Comparison of ENCODE assay signal across 21 cellular contexts in genomic region chr14:29264865-29265264, GRCh38.
DNase-seq lines count a peak whose midpoint lies in the region; ATAC-seq and TF ChIP-seq lines count a peak whose summit lies in the region.
"Had no signal": no experiment of that assay in that cellular context is flagged by ENCODE, and none has a peak within 500 bp of the region (broad histone marks: within the 10 kb centered on the region; RNA-seq: fewer than 3 reads in every experiment).

No MANE protein-coding gene starts in this region.

- no peak overlapping the region for H2BK15ac ChIP-seq in IMR-90 (ENCODE audit: low read depth, low read length)

- H3K27ac ChIP-seq in IMR-90 (ENCODE audit: insufficient read depth, low read length) (no peak overlapping the region), rectal smooth muscle tissue (ENCODE audit: low read depth, low read length) (peak overlapping the region; percentile 40)
- H3K27ac ChIP-seq: A549; BLaER1 treated with 17β-estradiol and CSF1 and Interleukin-3, amounts not matched to agents 10 nM and 100 nM had no signal

- H3K36me3 ChIP-seq in IMR-90 (ENCODE audit: control insufficient read depth, insufficient read depth, low read length) (no peaks in the 10 kb centered on the region), rectal smooth muscle tissue (ENCODE audit: control insufficient read depth, insufficient read depth, low read length) (no peaks in the 10 kb centered on the region)
- H3K36me3 ChIP-seq: BE2C; BLaER1 treated with 17β-estradiol and CSF1 and Interleukin-3, amounts not matched to agents 10 nM and 100 nM; HAP-1 had no signal

- H2AFZ ChIP-seq in IMR-90 (replicated peaks; ENCODE audit: low read length, poor library complexity): no peak overlapping the region

- no peak for TF ChIP-seq POLR2A in IMR-90 (IDR thresholded peaks at IDR 0.05; ENCODE audit: low read depth, low read length)

- no peak for ATAC-seq in IMR-90 (ENCODE audit: low read depth)
- ATAC-seq: A549 had no signal

- no peaks in the 10 kb centered on the region for H4K20me1 ChIP-seq in IMR-90 (ENCODE audit: insufficient read depth, low read length)
- H4K20me1 ChIP-seq: BLaER1 treated with 17β-estradiol and CSF1 and Interleukin-3, amounts not matched to agents 10 nM and 100 nM had no signal

- H2BK5ac ChIP-seq in IMR-90 (ENCODE audit: low read depth, low read length, poor library complexity, severe bottlenecking): no peak overlapping the region

- no peak overlapping the region for H3K18ac ChIP-seq in IMR-90 (ENCODE audit: low read depth, low read length)

- no peak overlapping the region for H2BK120ac ChIP-seq in IMR-90 (ENCODE audit: low read depth, low read length)

- TF ChIP-seq CTCF in IMR-90 (conservative IDR thresholded peaks at IDR 0.05; ENCODE audit: low read depth, low read length): no peak
- TF ChIP-seq CTCF in GM10248 (IDR thresholded peaks at IDR 0.05; ENCODE audit: control extremely low read depth, extremely low read depth, low read depth, missing control alignments): no peak

- TF ChIP-seq RAD21 in IMR-90 (IDR thresholded peaks at IDR 0.05; ENCODE audit: low read length): no peak

- no peak overlapping the region for H3K4me2 ChIP-seq in IMR-90 (ENCODE audit: low read depth, low read length)
- H3K4me2 ChIP-seq: A549; BLaER1 treated with 17β-estradiol and CSF1 and Interleukin-3, amounts not matched to agents 10 nM and 100 nM had no signal

- H3K4me1 ChIP-seq in IMR-90 (ENCODE audit: control insufficient read depth, insufficient read depth, low read length) (peaks cover 2% of the 10 kb centered on the region; the same call in 1 of the 2 replicates), rectal smooth muscle tissue (ENCODE audit: control insufficient read depth, insufficient read depth, low read length) (no peaks in the 10 kb centered on the region)
- H3K4me1 ChIP-seq: A549; BE2C; BLaER1 treated with 17β-estradiol and CSF1 and Interleukin-3, amounts not matched to agents 10 nM and 100 nM; HAP-1 had no signal

- dilution Hi-C loops in IMR-90 (cut with HindIII; ENCODE audit: low sequenced_read_pairs, unreplicated experiment): no loop called here

- H2BK20ac ChIP-seq in IMR-90 (ENCODE audit: low read depth, low read length): no peak overlapping the region

- H3K9me3 ChIP-seq in IMR-90 (ENCODE audit: control insufficient read depth, insufficient read depth, low read length): no peaks in the 10 kb centered on the region
- H3K9me3 ChIP-seq: A549; BE2C; BLaER1 treated with 17β-estradiol and CSF1 and Interleukin-3, amounts not matched to agents 10 nM and 100 nM; HAP-1 had no signal

- H3K4me3 ChIP-seq in IMR-90 (ENCODE audit: insufficient read depth, low read depth, low read length) (no peak overlapping the region), rectal smooth muscle tissue (ENCODE audit: low read length) (no peak overlapping the region)
- H3K4me3 ChIP-seq: A549; BLaER1 treated with 17β-estradiol and CSF1 and Interleukin-3, amounts not matched to agents 10 nM and 100 nM; HAP-1 had no signal

- H3K27me3 ChIP-seq in IMR-90 (ENCODE audit: control insufficient read depth, insufficient read depth, low read length): no peaks in the 10 kb centered on the region
- no peaks in the 10 kb centered on the region for H3K27me3 ChIP-seq in rectal smooth muscle tissue (ENCODE audit: control insufficient read depth, insufficient read depth, low read length)
- H3K27me3 ChIP-seq: BE2C; BLaER1 treated with 17β-estradiol and CSF1 and Interleukin-3, amounts not matched to agents 10 nM and 100 nM had no signal

- no peak overlapping the region for H3K56ac ChIP-seq in IMR-90 (ENCODE audit: extremely low read depth, insufficient read depth, low read length)

- no CpG with 5 or more reads among the region's 4 CpGs for WGBS in IMR-90 (ENCODE audit: extremely low coverage in 2 of 2, insufficient read length in 1 of 2), 2 experiments

- H4K5ac ChIP-seq in IMR-90 (ENCODE audit: low read depth, low read length): no peak overlapping the region

- H3K23ac ChIP-seq in IMR-90 (ENCODE audit: low read depth, low read length): no peak overlapping the region

- no peaks in the 10 kb centered on the region for H3K9me1 ChIP-seq in IMR-90 (ENCODE audit: insufficient read depth, low read length)

- H3K9ac ChIP-seq in IMR-90 (ENCODE audit: low read depth, low read length): no peak overlapping the region
- H3K9ac ChIP-seq in rectal smooth muscle tissue (ENCODE audit: low read length): no peak overlapping the region
- H3K9ac ChIP-seq: BLaER1 treated with 17β-estradiol and CSF1 and Interleukin-3, amounts not matched to agents 10 nM and 100 nM had no signal

- no peaks in the 10 kb centered on the region for H3K79me1 ChIP-seq in IMR-90 (ENCODE audit: low read depth in 1 of 2, low read length in 2 of 2)

- H3K4ac ChIP-seq in IMR-90 (ENCODE audit: low read depth, low read length): no peak overlapping the region

- no peak overlapping the region for H2AK5ac ChIP-seq in IMR-90 (ENCODE audit: low read depth, low read length)

- no peak overlapping the region for H2AK9ac ChIP-seq in IMR-90 (replicated peaks; ENCODE audit: low read depth, low read length, poor library complexity)

- intact Hi-C loops in IMR-90 (cut with micrococcal nuclease): no loop called here

- CTCF ChIA-PET in IMR-90 (lab: Yijun Ruan, JAX) (no interaction called here), GM10248 (lab: Yijun Ruan, JAX) (no interaction called here)

- DNase-seq in ELR (ENCODE audit: low read depth) (peak; percentile 15), IMR-90 (peak; percentile 44), iris pigment epithelial cell (ENCODE audit: low read depth) (peak; percentile 21), NCI-H1417 treated with DMSO at 0.1 percent for 48 hours (lab: John Stamatoyannopoulos, UW) (no peak), GM10248 (ENCODE audit: extremely low spot score) (no peak), NCI-H146 treated with DMSO at 0.1 percent for 48 hours (lab: John Stamatoyannopoulos, UW; ENCODE audit: unreplicated experiment) (no peak)
- DNase-seq: 8988T; ACHN; AML-193; BE2C; CD4-positive, alpha-beta T cell; CD8-positive, alpha-beta memory T cell; DMS 273 treated with DMSO at 0.1 percent for 48 hours; DMS53; DMS79 treated with DMSO at 0.1 percent for 48 hours; GOT3; HFFc6 had no signal

- no peak overlapping the region for H4K91ac ChIP-seq in IMR-90 (ENCODE audit: insufficient read depth, low read depth, low read length)

- H3K14ac ChIP-seq in IMR-90 (replicated peaks; ENCODE audit: low read depth, low read length): no peak overlapping the region

- in situ Hi-C loops in IMR-90 (cut with MboI; ENCODE audit: low sequenced_read_pairs): no loop called here

- BruUV-seq in IMR-90 (replicated peaks; lab: Mats Ljungman, UMichigan): no TSS peak

- no peak overlapping the region for H4K8ac ChIP-seq in IMR-90 (ENCODE audit: low read depth in 2 of 2, low read length in 2 of 2)

- POLR2A ChIA-PET in IMR-90 (lab: Charles Lee; ENCODE audit: unreplicated experiment): no interaction called here
- POLR2A ChIA-PET in GM10248 (lab: Yijun Ruan, JAX): no interaction called here

TF ChIP-seq in IMR-90, 13 proteins besides CTCF, POLR2A, EP300 and RAD21:
- TF ChIP-seq MAZ (IDR thresholded peaks at IDR 0.05; ENCODE audit: borderline replicate concordance, low read depth, low read length) (no peak), ELK1 (IDR thresholded peaks at IDR 0.05; ENCODE audit: borderline replicate concordance, low read depth, low read length) (no peak), CHD1 (IDR thresholded peaks at IDR 0.05; ENCODE audit: low read depth, low read length) (no peak), CEBPB (IDR thresholded peaks at IDR 0.05; ENCODE audit: low read depth, low read length) (no peak), RCOR1 (IDR thresholded peaks at IDR 0.05; ENCODE audit: insufficient replicate concordance, low read length) (no peak), NFE2L2 (IDR thresholded peaks at IDR 0.05; ENCODE audit: low read depth, low read length) (no peak), BHLHE40 (IDR thresholded peaks at IDR 0.05; ENCODE audit: low read depth, low read length) (no peak), USF2 (IDR thresholded peaks at IDR 0.05; ENCODE audit: low read depth, low read length) (no peak), RFX5 (IDR thresholded peaks at IDR 0.05; ENCODE audit: low read depth, low read length) (no peak)

Comparison
In these comparisons a context has a peak if more than half of its experiments do, and no peak if none do; other contexts are left out.
1. DNase-seq: peak in ELR (single experiment), IMR-90 (single experiment) and iris pigment epithelial cell (single experiment); none in NCI-H1417 treated with DMSO at 0.1 percent for 48 hours (single experiment), GM10248 (single experiment) and NCI-H146 treated with DMSO at 0.1 percent for 48 hours (single experiment).